Comparison of ENCODE assay signal across 9 cellular contexts in the genomic region with DNA sequence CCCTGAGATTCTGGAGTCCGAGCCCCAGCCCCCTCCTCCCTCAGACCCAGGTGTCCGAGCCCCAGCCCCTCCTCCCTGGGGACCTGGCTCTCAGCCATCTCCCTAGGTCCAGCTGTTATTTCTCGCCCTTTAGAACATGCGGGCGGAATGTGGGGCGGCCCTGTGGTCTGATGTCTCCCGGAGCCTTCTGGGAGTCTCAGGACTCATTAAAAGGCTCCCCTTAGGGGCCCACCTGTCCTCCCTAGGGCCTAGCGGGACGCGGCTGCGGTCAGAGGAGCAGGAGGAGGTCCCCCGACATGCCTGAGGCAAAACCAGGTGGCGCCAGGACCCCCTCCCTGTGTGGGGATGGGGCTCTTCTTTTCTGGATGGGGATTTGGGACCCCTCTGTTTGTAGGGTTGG. TPM values are rescaled to one million over a fixed set of nuclear protein-coding genes. Genes with fewer than 3 reads are reported as not detected.
A peak's percentile ranks its signal among the peaks of the same experiment; 100 is the strongest.
DNase-seq lines count a peak whose midpoint lies in the region; ATAC-seq and TF ChIP-seq lines count a peak whose summit lies in the region.
"Had no signal": no experiment of that assay in that cellular context is flagged by ENCODE, and none has a peak within 500 bp of the region (broad histone marks: within the 10 kb centered on the region; RNA-seq: fewer than 3 reads in every experiment).

A gene (plus strand): TSS at position 235 of the 400 bp plus-strand sequence. CDS start 62 bp downstream, at position 297.

- H3K27me3 Mint-ChIP-seq in naive thymus-derived CD4-positive, alpha-beta T cell = peaks cover 0 to 19% (median 12%) of the 10 kb centered on the region in 5 donors

- H2BK120ac ChIP-seq in IMR-90 (ENCODE audit: low read depth, low read length) = no peak within 1 kb of the TSS

- WGBS in IMR-90 (ENCODE audit: extremely low coverage in 2 of 2, insufficient read length in 1 of 2), 2 experiments = 3% methylated on average over 5 of the region's 13 CpGs; no CpG with 5 or more reads in 1 of the 2 experiments

- POLR2A ChIA-PET in IMR-90 (lab: Charles Lee; ENCODE audit: unreplicated experiment) = no interaction called here
- POLR2A ChIA-PET in naive thymus-derived CD4-positive, alpha-beta T cell (lab: Charles Lee) = interaction anchor here (1.4 kb wide), 1 partner anchor 57 kb away, joined by 3 read pairs; a partner anchor contains a TSS

- H2BK15ac ChIP-seq in IMR-90 (ENCODE audit: low read depth, low read length) = no peak within 1 kb of the TSS

- H3K9me3 ChIP-seq in BLaER1 treated with 17β-estradiol and CSF1 and Interleukin-3, amounts not matched to agents 10 nM and 100 nM (replicated peaks in 1 of 11) = no peaks in the 10 kb centered on the region
- H3K9me3 ChIP-seq in IMR-90 (ENCODE audit: control insufficient read depth, insufficient read depth, low read length) = no peaks in the 10 kb centered on the region
- no peaks in the 10 kb centered on the region for H3K9me3 ChIP-seq in naive thymus-derived CD4-positive, alpha-beta T cell (ENCODE audit: control insufficient read depth in 2 of 3, low read length in 3 of 3)

- DNase-seq in IMR-90 (no peak), cardiac fibroblast (ENCODE audit: low read depth in 2 of 2) (peak in 1 of 2 donors; percentile 8), AG08396 (ENCODE audit: low spot score) (no peak), hippocampal formation (lab: John Stamatoyannopoulos, UW) (no peak), cerebellum (ENCODE audit: low spot score) (no peak), GM13977 (ENCODE audit: low spot score) (no peak)
- no peak for DNase-seq in naive thymus-derived CD4-positive, alpha-beta T cell

- H4K91ac ChIP-seq in IMR-90 (ENCODE audit: insufficient read depth, low read depth, low read length) = no peak within 1 kb of the TSS

- H3K27ac ChIP-seq in BLaER1 treated with 17β-estradiol and CSF1 and Interleukin-3, amounts not matched to agents 10 nM and 100 nM = peak within 1 kb of the TSS; percentile 59 to 89 (median 83)
- no peak within 1 kb of the TSS for H3K27ac ChIP-seq in IMR-90 (ENCODE audit: insufficient read depth, low read length)
- H3K27ac ChIP-seq in naive thymus-derived CD4-positive, alpha-beta T cell (ENCODE audit: low read depth, low read length) = peak within 1 kb of the TSS; percentile 73

- H3K4me2 ChIP-seq in BLaER1 treated with 17β-estradiol and CSF1 and Interleukin-3, amounts not matched to agents 10 nM and 100 nM = peak within 1 kb of the TSS; percentile 82 to 99 (median 98)
- peak within 1 kb of the TSS; percentile 96 for H3K4me2 ChIP-seq in IMR-90 (ENCODE audit: low read depth, low read length)

- no peak within 1 kb of the TSS for H3K4ac ChIP-seq in IMR-90 (ENCODE audit: low read depth, low read length)

- H3K4me1 Mint-ChIP-seq in naive thymus-derived CD4-positive, alpha-beta T cell = peaks cover 0 to 23% (median 16%) of the 10 kb centered on the region in 7 donors

- CTCF ChIA-PET in IMR-90 (lab: Yijun Ruan, JAX) = no interaction called here
- CTCF ChIA-PET in naive thymus-derived CD4-positive, alpha-beta T cell (lab: Charles Lee) = interaction anchor here (0.6 kb wide), 1 partner anchor 66 kb away, joined by 6 read pairs; no protein-coding TSS in a partner anchor

- no peak for TF ChIP-seq RAD21 in IMR-90 (IDR thresholded peaks at IDR 0.05; ENCODE audit: low read length)

- H3K9me3 Mint-ChIP-seq in naive thymus-derived CD4-positive, alpha-beta T cell = no peaks in the 10 kb centered on the region

- intact Hi-C loops in IMR-90 (cut with micrococcal nuclease) = no loop called here
- intact Hi-C loops in naive thymus-derived CD4-positive, alpha-beta T cell (cut with micrococcal nuclease) = loop anchor here in 1 of 2 donors (5.0 kb wide), 1 partner anchor 50 kb away; a partner anchor contains a TSS

- peak within 1 kb of the TSS; percentile 61 to 94 (median 89) for H3K27ac Mint-ChIP-seq in naive thymus-derived CD4-positive, alpha-beta T cell

- no peak within 1 kb of the TSS for H3K18ac ChIP-seq in IMR-90 (ENCODE audit: low read depth, low read length)

- H4K8ac ChIP-seq in IMR-90 (ENCODE audit: low read depth in 2 of 2, low read length in 2 of 2) = peak within 1 kb of the TSS in 1 of 2 experiments; percentile 54; a peak in 2 of 4 replicates

- H3K4me3 Mint-ChIP-seq in naive thymus-derived CD4-positive, alpha-beta T cell = peak within 1 kb of the TSS; percentile 87 to 100 (median 92)

- no peak within 1 kb of the TSS for H4K5ac ChIP-seq in IMR-90 (ENCODE audit: low read depth, low read length)

- H3K27me3 ChIP-seq in BLaER1 treated with 17β-estradiol and CSF1 and Interleukin-3, amounts not matched to agents 10 nM and 100 nM = peaks cover 0 to 23% (median 0%) of the 10 kb centered on the region in 11 experiments; a peak in 3 of 22 replicates
- H3K27me3 ChIP-seq in IMR-90 (ENCODE audit: control insufficient read depth, insufficient read depth, low read length) = peaks cover 39% of the 10 kb centered on the region
- H3K27me3 ChIP-seq in naive thymus-derived CD4-positive, alpha-beta T cell (ENCODE audit: control insufficient read depth in 2 of 2, insufficient read depth in 2 of 2, low read length in 2 of 2) = no peaks in the 10 kb centered on the region

- H4K20me1 ChIP-seq in BLaER1 treated with 17β-estradiol and CSF1 and Interleukin-3, amounts not matched to agents 10 nM and 100 nM = peaks cover 0 to 8% (median 0%) of the 10 kb centered on the region in 11 experiments; a peak in 2 of 22 replicates
- no peaks in the 10 kb centered on the region for H4K20me1 ChIP-seq in IMR-90 (ENCODE audit: insufficient read depth, low read length)

- peak within 1 kb of the TSS; percentile 45 to 77 (median 66) for H3K4me3 ChIP-seq in BLaER1 treated with 17β-estradiol and CSF1 and Interleukin-3, amounts not matched to agents 10 nM and 100 nM
- H3K4me3 ChIP-seq in IMR-90 (ENCODE audit: insufficient read depth, low read depth, low read length) (peak within 1 kb of the TSS; percentile 48), cardiac fibroblast (replicated peaks in 1 of 2; ENCODE audit: low read depth in 2 of 2, low read length in 2 of 2) (peak within 1 kb of the TSS; percentile 48 to 52)
- peak within 1 kb of the TSS; percentile 61 for H3K4me3 ChIP-seq in naive thymus-derived CD4-positive, alpha-beta T cell (ENCODE audit: low read length)

- no TSS peak for BruUV-seq in IMR-90 (replicated peaks; lab: Mats Ljungman, UMichigan)

- no peaks in the 10 kb centered on the region for H3K9me1 ChIP-seq in IMR-90 (ENCODE audit: insufficient read depth, low read length)

- no peak within 1 kb of the TSS for H2AK5ac ChIP-seq in IMR-90 (ENCODE audit: low read depth, low read length)

- dilution Hi-C loops in IMR-90 (cut with HindIII; ENCODE audit: low sequenced_read_pairs, unreplicated experiment) = no loop called here

- no peak within 1 kb of the TSS for H3K56ac ChIP-seq in IMR-90 (ENCODE audit: extremely low read depth, insufficient read depth, low read length)

- peaks cover 0 to 11% (median 0%) of the 10 kb centered on the region in 11 experiments; a peak in 1 of 22 replicates for H3K36me3 ChIP-seq in BLaER1 treated with 17β-estradiol and CSF1 and Interleukin-3, amounts not matched to agents 10 nM and 100 nM
- H3K36me3 ChIP-seq in IMR-90 (ENCODE audit: control insufficient read depth, insufficient read depth, low read length) = no peaks in the 10 kb centered on the region
- H3K36me3 ChIP-seq in naive thymus-derived CD4-positive, alpha-beta T cell (ENCODE audit: control insufficient read depth in 2 of 3, insufficient read depth in 3 of 3, low read length in 3 of 3) = no peaks in the 10 kb centered on the region

- H3K23ac ChIP-seq in IMR-90 (ENCODE audit: low read depth, low read length) = peak within 1 kb of the TSS; percentile 38; the same call in 1 of the 2 replicates

- no peaks in the 10 kb centered on the region for H3K79me1 ChIP-seq in IMR-90 (ENCODE audit: low read depth in 1 of 2, low read length in 2 of 2)

- H3K9ac ChIP-seq in BLaER1 treated with 17β-estradiol and CSF1 and Interleukin-3, amounts not matched to agents 10 nM and 100 nM = peak within 1 kb of the TSS; percentile 73 to 92 (median 82)
- H3K9ac ChIP-seq in IMR-90 (ENCODE audit: low read depth, low read length) = no peak within 1 kb of the TSS

- no peaks in the 10 kb centered on the region for H3K36me3 Mint-ChIP-seq in naive thymus-derived CD4-positive, alpha-beta T cell

- TF ChIP-seq CTCF in IMR-90 (conservative IDR thresholded peaks at IDR 0.05; ENCODE audit: low read depth, low read length) (no peak), cardiac fibroblast (IDR thresholded peaks at IDR 0.05; ENCODE audit: low read depth, low read length) (no peak), GM13977 (IDR thresholded peaks at IDR 0.05; ENCODE audit: extremely low read depth, insufficient read depth, missing control alignments) (no peak)

- peak within 1 kb of the TSS; percentile 98 for H2AFZ ChIP-seq in IMR-90 (replicated peaks; ENCODE audit: low read length, poor library complexity)

- no peak within 1 kb of the TSS for H2BK20ac ChIP-seq in IMR-90 (ENCODE audit: low read depth, low read length)

- no peak within 1 kb of the TSS for H3K14ac ChIP-seq in IMR-90 (replicated peaks; ENCODE audit: low read depth, low read length)

- peak within 1 kb of the TSS; percentile 66 for H2AK9ac ChIP-seq in IMR-90 (replicated peaks; ENCODE audit: low read depth, low read length, poor library complexity)

- no peak for ATAC-seq in IMR-90 (ENCODE audit: low read depth)
- no peak for ATAC-seq in naive thymus-derived CD4-positive, alpha-beta T cell

- peaks cover 53 to 90% (median 83%) of the 10 kb centered on the region in 10 experiments for H3K4me1 ChIP-seq in BLaER1 treated with 17β-estradiol and CSF1 and Interleukin-3, amounts not matched to agents 10 nM and 100 nM
- H3K4me1 ChIP-seq in IMR-90 (ENCODE audit: control insufficient read depth, insufficient read depth, low read length) = 0 out of 2 replicates have a peak, but pooled peaks cover 3% of the 10 kb centered on the region
- H3K4me1 ChIP-seq in naive thymus-derived CD4-positive, alpha-beta T cell (ENCODE audit: control insufficient read depth in 2 of 2, insufficient read depth in 2 of 2, low read length in 2 of 2) = peaks cover 0 to 12% of the 10 kb centered on the region in 2 donors

- no peak for TF ChIP-seq POLR2A in IMR-90 (IDR thresholded peaks at IDR 0.05; ENCODE audit: low read depth, low read length)

- in situ Hi-C loops in IMR-90 (cut with MboI; ENCODE audit: low sequenced_read_pairs) (no loop called here), GM13977 (cut with MboI; ENCODE audit: low pct_unique_long_range_greater_than_20kb, low sequenced_read_pairs, unreplicated experiment) (no loop called here)

- H2BK5ac ChIP-seq in IMR-90 (ENCODE audit: low read depth, low read length, poor library complexity, severe bottlenecking) = no peak within 1 kb of the TSS

TF ChIP-seq in IMR-90, 13 proteins besides CTCF, POLR2A, EP300 and RAD21 (continues in another document):
- TF ChIP-seq RFX5 (IDR thresholded peaks at IDR 0.05; ENCODE audit: low read depth, low read length) (no peak), NFE2L2 (IDR thresholded peaks at IDR 0.05; ENCODE audit: low read depth, low read length) (no peak), CEBPB (IDR thresholded peaks at IDR 0.05; ENCODE audit: low read depth, low read length) (no peak)

RNA-seq across cellular contexts. Expression of the gene that starts here (rescaled TPM):
- total RNA-seq in IMR-90 (2012; rRNA removed) (not detected in 2 replicates), cerebellum (0.18 TPM)
- polyA plus RNA-seq in IMR-90 (2012; rRNA removed) = not detected in 2 replicates
- 0.01 TPM in 1 of 2 replicates, not detected in the other for polyA plus RNA-seq in IMR-90 (2012; cell fraction: cytosol; rRNA removed)
- 0.01 TPM in 1 of 2 replicates, not detected in the other for polyA plus RNA-seq in IMR-90 (2012; cell fraction: nucleus; rRNA removed; ENCODE audit: low replicate concordance)
- total RNA-seq in naive thymus-derived CD4-positive, alpha-beta T cell = under 1 TPM in 2 of 5 experiments, not detected in 3; 0.39 to 0.92 TPM
- polyA plus RNA-seq in naive thymus-derived CD4-positive, alpha-beta T cell = not detected
- total RNA-seq: glomerular endothelial cell had no signal
